In genomic region chr3:27452368-27453090, GRCh38 we compare ENCODE assay signal across 1 cellular context.
TF ChIP-seq lines count a peak whose summit lies in the region.

No MANE protein-coding gene starts in this region.

TF ChIP-seq in GM23338, 12 proteins besides CTCF, POLR2A, EP300 and RAD21 (continued from another document):
- TF ChIP-seq, protein P1, sequence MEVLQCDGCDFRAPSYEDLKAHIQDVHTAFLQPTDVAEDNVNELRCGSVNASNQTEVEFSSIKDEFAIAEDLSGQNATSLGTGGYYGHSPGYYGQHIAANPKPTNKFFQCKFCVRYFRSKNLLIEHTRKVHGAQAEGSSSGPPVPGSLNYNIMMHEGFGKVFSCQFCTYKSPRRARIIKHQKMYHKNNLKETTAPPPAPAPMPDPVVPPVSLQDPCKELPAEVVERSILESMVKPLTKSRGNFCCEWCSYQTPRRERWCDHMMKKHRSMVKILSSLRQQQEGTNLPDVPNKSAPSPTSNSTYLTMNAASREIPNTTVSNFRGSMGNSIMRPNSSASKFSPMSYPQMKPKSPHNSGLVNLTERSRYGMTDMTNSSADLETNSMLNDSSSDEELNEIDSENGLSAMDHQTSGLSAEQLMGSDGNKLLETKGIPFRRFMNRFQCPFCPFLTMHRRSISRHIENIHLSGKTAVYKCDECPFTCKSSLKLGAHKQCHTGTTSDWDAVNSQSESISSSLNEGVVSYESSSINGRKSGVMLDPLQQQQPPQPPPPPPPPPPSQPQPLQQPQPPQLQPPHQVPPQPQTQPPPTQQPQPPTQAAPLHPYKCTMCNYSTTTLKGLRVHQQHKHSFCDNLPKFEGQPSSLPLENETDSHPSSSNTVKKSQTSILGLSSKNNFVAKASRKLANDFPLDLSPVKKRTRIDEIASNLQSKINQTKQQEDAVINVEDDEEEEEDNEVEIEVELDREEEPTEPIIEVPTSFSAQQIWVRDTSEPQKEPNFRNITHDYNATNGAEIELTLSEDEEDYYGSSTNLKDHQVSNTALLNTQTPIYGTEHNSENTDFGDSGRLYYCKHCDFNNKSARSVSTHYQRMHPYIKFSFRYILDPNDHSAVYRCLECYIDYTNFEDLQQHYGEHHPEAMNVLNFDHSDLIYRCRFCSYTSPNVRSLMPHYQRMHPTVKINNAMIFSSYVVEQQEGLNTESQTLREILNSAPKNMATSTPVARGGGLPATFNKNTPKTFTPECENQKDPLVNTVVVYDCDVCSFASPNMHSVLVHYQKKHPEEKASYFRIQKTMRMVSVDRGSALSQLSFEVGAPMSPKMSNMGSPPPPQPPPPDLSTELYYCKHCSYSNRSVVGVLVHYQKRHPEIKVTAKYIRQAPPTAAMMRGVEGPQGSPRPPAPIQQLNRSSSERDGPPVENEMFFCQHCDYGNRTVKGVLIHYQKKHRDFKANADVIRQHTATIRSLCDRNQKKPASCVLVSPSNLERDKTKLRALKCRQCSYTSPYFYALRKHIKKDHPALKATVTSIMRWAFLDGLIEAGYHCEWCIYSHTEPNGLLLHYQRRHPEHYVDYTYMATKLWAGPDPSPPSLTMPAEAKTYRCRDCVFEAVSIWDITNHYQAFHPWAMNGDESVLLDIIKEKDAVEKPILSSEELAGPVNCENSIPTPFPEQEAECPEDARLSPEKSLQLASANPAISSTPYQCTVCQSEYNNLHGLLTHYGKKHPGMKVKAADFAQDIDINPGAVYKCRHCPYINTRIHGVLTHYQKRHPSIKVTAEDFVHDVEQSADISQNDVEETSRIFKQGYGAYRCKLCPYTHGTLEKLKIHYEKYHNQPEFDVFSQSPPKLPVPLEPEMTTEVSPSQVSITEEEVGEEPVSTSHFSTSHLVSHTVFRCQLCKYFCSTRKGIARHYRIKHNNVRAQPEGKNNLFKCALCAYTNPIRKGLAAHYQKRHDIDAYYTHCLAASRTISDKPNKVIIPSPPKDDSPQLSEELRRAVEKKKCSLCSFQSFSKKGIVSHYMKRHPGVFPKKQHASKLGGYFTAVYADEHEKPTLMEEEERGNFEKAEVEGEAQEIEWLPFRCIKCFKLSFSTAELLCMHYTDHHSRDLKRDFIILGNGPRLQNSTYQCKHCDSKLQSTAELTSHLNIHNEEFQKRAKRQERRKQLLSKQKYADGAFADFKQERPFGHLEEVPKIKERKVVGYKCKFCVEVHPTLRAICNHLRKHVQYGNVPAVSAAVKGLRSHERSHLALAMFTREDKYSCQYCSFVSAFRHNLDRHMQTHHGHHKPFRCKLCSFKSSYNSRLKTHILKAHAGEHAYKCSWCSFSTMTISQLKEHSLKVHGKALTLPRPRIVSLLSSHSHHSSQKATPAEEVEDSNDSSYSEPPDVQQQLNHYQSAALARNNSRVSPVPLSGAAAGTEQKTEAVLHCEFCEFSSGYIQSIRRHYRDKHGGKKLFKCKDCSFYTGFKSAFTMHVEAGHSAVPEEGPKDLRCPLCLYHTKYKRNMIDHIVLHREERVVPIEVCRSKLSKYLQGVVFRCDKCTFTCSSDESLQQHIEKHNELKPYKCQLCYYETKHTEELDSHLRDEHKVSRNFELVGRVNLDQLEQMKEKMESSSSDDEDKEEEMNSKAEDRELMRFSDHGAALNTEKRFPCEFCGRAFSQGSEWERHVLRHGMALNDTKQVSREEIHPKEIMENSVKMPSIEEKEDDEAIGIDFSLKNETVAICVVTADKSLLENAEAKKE (CRISPR knock-in tag; IDR thresholded peaks at IDR 0.05) = no peak
- TF ChIP-seq JUNB (IDR thresholded peaks at IDR 0.05; ENCODE audit: unreplicated experiment) (no peak), EZH2 (IDR thresholded peaks at IDR 0.05; ENCODE audit: low read depth, unreplicated experiment) (no peak), EZH2phosphoT487 (IDR thresholded peaks at IDR 0.05; ENCODE audit: unreplicated experiment) (no peak), STAT1 (IDR thresholded peaks at IDR 0.05; ENCODE audit: unreplicated experiment) (no peak), NANOG (IDR thresholded peaks at IDR 0.05; ENCODE audit: borderline replicate concordance) (no peak), ZNF331 (CRISPR knock-in tag; IDR thresholded peaks at IDR 0.05; ENCODE audit: low read depth) (no peak), CREB1 (CRISPR knock-in tag; IDR thresholded peaks at IDR 0.05; ENCODE audit: low read depth) (no peak)
- TF ChIP-seq, protein P2, sequence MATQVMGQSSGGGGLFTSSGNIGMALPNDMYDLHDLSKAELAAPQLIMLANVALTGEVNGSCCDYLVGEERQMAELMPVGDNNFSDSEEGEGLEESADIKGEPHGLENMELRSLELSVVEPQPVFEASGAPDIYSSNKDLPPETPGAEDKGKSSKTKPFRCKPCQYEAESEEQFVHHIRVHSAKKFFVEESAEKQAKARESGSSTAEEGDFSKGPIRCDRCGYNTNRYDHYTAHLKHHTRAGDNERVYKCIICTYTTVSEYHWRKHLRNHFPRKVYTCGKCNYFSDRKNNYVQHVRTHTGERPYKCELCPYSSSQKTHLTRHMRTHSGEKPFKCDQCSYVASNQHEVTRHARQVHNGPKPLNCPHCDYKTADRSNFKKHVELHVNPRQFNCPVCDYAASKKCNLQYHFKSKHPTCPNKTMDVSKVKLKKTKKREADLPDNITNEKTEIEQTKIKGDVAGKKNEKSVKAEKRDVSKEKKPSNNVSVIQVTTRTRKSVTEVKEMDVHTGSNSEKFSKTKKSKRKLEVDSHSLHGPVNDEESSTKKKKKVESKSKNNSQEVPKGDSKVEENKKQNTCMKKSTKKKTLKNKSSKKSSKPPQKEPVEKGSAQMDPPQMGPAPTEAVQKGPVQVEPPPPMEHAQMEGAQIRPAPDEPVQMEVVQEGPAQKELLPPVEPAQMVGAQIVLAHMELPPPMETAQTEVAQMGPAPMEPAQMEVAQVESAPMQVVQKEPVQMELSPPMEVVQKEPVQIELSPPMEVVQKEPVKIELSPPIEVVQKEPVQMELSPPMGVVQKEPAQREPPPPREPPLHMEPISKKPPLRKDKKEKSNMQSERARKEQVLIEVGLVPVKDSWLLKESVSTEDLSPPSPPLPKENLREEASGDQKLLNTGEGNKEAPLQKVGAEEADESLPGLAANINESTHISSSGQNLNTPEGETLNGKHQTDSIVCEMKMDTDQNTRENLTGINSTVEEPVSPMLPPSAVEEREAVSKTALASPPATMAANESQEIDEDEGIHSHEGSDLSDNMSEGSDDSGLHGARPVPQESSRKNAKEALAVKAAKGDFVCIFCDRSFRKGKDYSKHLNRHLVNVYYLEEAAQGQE (IDR thresholded peaks at IDR 0.05; ENCODE audit: unreplicated experiment) = no peak
